In the genomic region with DNA sequence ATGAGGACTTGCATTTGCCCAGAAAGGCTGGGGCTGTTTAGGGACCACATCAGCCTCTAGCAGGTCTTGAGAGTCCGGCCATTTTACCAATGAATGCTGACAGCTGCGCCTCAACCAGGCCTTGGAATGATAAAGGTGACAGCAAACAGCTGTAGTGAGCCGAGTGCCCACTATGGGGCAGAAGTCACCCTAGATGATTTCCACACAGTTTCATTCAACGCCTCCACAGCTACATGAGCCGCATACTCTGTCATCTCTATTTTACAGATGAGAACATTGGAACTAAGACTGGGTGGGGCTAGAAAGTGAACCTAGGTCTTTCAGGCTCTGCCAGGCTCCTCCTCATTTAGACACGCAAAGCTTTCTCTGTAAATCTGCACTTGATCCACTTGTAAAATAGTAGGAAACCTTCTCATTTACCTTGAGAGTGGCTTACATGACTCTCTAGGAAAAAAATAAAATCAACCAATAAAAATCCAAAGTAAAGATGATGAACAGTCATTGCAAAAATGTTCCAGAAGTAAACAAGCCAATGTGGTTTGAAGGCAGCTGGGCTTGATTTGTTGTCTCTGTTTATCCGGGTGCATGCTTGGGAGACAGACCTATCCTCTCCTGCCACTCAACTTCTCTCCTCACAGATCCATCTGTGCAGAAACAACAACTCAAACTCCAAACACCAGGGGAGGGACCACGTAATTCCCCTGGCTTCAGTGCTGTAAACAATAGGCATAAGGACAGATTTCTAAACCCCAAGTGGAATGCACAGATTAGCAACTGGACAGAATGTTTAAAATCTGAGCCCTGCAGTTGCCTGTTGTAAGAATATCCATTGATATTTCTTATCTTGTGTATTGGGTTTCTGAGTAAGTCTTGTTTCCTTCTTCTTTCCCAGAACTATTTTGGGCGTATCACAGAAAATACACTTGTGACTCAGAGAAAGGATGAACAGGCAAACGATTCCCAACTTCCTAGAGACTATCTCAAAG, we compare ENCODE assay signal across 9 cellular contexts. TPM values are rescaled to one million over a fixed set of nuclear protein-coding genes. Genes with fewer than 3 reads are reported as not detected.
A peak's percentile ranks its signal among the peaks of the same experiment; 100 is the strongest.
DNase-seq lines count a peak whose midpoint lies in the region; TF ChIP-seq lines count a peak whose summit lies in the region.
"Had no signal": no experiment of that assay in that cellular context is flagged by ENCODE, and none has a peak within 500 bp of the region (broad histone marks: within the 10 kb centered on the region; RNA-seq: fewer than 3 reads in every experiment).

No MANE protein-coding gene starts in this region.

- H4K20me1 ChIP-seq in Karpas-422 (ENCODE audit: insufficient read depth, low read depth, low read length), result no peaks in the 10 kb centered on the region

- H3K79me2 ChIP-seq in Karpas-422 (ENCODE audit: low read length), result no peaks in the 10 kb centered on the region

- in situ Hi-C loops in astrocyte of the spinal cord (cut with HindIII; ENCODE audit: low sequenced_read_pairs), result no loop called here

- no peaks in the 10 kb centered on the region for H3K27me3 ChIP-seq in Karpas-422 (ENCODE audit: low read length)
- no peaks in the 10 kb centered on the region for H3K27me3 ChIP-seq in SJCRH30

- H3K4me1 ChIP-seq in Karpas-422 (ENCODE audit: low read length) (peaks cover 7% of the 10 kb centered on the region), SJCRH30 (peaks cover 21% of the 10 kb centered on the region)

- H3K9ac ChIP-seq in Karpas-422 (ENCODE audit: low read length), result no peak overlapping the region

- no peak overlapping the region for H2AFZ ChIP-seq in Karpas-422 (ENCODE audit: low read length)

- H3K4me3 ChIP-seq in Karpas-422 (ENCODE audit: low read length) (no peak overlapping the region), SJCRH30 (no peak overlapping the region), astrocyte of the spinal cord (ENCODE audit: low read depth, low read length) (no peak overlapping the region), coronary artery (no peak overlapping the region)

- no peak overlapping the region for H3K4me2 ChIP-seq in Karpas-422 (ENCODE audit: low read depth, low read length, poor library complexity, severe bottlenecking)

- TF ChIP-seq CTCF in astrocyte of the spinal cord (IDR thresholded peaks at IDR 0.05; ENCODE audit: low read depth, low read length) (peak; percentile 70), coronary artery (IDR thresholded peaks at IDR 0.05) (no peak)

- H3K27ac ChIP-seq in Karpas-422 (ENCODE audit: low read length) (no peak overlapping the region), SJCRH30 (no peak overlapping the region; the same call in 1 of the 2 replicates), coronary artery (peak overlapping the region in 1 of 2 donors; percentile 73)

- H3K9me3 ChIP-seq in Karpas-422 (ENCODE audit: low read length) (no peaks in the 10 kb centered on the region), SJCRH30 (replicated peaks) (no peaks in the 10 kb centered on the region)

- no peaks in the 10 kb centered on the region for H3K9me2 ChIP-seq in Karpas-422 (replicated peaks; ENCODE audit: insufficient read depth, low read length)

- DNase-seq in activated naive CD4-positive, alpha-beta T cell treated with Interleukin-2 at 50 U/mL for 16 hours, result peak; percentile 57
- DNase-seq in activated naive CD4-positive, alpha-beta T cell (lab: John Stamatoyannopoulos, UW), result no peak
- peak; percentile 82 for DNase-seq in Karpas-422
- DNase-seq in SJCRH30, result peak; percentile 73 to 85
- peak; percentile 74 for DNase-seq in astrocyte of the spinal cord (ENCODE audit: low read depth, low spot score)
- DNase-seq in iPS-NIHi11 (ENCODE audit: low spot score), result peak; percentile 79
- DNase-seq in smooth muscle cell of the brain vasculature (ENCODE audit: low read depth, low spot score), result peak; percentile 43
- no peak for DNase-seq in coronary artery (ENCODE audit: low spot score)

- H3K36me3 ChIP-seq in Karpas-422 (ENCODE audit: insufficient read depth, low read length) (no peaks in the 10 kb centered on the region), SJCRH30 (peaks cover 26% of the 10 kb centered on the region)

RNA-seq across cellular contexts. Expression of a gene that starts 31.5 kb away (rescaled TPM):
- total RNA-seq in Karpas-422 (2014; rRNA removed; shearing (Covaris generic); ENCODE audit: low replicate concordance), result not detected in 2 replicates
- not detected in 2 replicates for total RNA-seq in SJCRH30 (2014; rRNA removed; shearing (Covaris generic))
- total RNA-seq: natural killer cell treated with Interleukin-12 subunit alpha and Interleukin-12 subunit beta and Interleukin-15 and Interleukin-18, amount 100 ng/mL, for 72 hours had no signal

Comparison
In these comparisons a context has a peak if more than half of its experiments do, and no peak if none do; other contexts are left out.
1. DNase-seq: peak in activated naive CD4-positive, alpha-beta T cell treated with Interleukin-2 at 50 U/mL for 16 hours (single experiment), Karpas-422 (single experiment), SJCRH30 (2 of 2), astrocyte of the spinal cord (single experiment), iPS-NIHi11 (single experiment) and smooth muscle cell of the brain vasculature (single experiment); none in activated naive CD4-positive, alpha-beta T cell (0 of 4) and coronary artery (single experiment).